In the genomic region with DNA sequence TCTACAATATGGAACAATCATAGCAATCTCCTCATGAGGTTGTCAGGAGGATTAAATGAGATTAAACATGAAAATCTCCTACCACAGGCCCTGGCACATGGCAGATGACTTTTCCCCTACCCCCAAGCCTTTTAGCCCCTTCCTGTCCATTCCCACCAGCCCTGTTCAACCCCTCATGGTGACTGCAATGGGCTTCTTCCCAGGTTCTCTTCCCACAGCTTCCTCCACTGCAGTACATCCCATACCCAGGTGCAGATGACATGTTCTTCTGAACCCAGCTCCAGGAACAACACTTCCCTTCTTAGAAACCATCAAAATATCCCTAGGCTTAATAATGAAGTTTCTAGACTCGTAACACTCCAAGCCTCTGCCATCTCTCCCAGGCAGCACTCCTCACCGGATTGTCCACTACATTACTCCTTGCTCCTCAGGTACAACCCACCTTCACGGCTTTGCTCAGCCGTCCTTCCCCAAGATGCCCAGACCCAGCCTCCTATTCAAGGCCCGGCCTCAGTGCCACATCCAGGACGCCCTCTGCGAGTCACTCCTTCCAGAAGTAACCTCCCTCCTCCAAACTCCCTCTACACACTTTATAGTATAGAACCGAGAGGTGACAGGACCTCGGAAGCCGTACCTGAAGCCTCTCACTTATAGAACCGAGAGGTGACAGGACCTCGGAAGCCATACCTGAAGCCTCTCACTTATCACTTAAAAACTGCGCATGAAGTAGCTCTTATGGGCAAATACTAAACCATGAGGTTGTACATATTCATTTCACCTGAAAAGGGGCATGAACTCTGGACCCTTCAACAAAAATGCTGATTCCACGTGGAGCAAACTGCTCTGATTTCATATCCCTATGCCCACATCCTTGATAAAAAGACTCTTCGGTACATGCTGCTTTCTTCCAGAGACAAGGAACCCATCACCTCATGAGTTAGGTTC, we compare ENCODE assay signal across 10 cellular contexts. TPM values are rescaled to one million over a fixed set of nuclear protein-coding genes. Genes with fewer than 3 reads are reported as not detected.
A peak's percentile ranks its signal among the peaks of the same experiment; 100 is the strongest.
DNase-seq lines count a peak whose midpoint lies in the region; ATAC-seq and TF ChIP-seq lines count a peak whose summit lies in the region.
"Had no signal": no experiment of that assay in that cellular context is flagged by ENCODE, and none has a peak within 500 bp of the region (broad histone marks: within the 10 kb centered on the region; RNA-seq: fewer than 3 reads in every experiment).

No MANE protein-coding gene starts in this region.

- no peak for ATAC-seq in GM19397 (IDR thresholded peaks at IDR 0.05; ENCODE audit: unreplicated experiment)
- ATAC-seq in GM19395 (IDR thresholded peaks at IDR 0.05; ENCODE audit: unreplicated experiment): no peak

- H3K4me1 ChIP-seq in OCI-LY7 (ENCODE audit: insufficient read depth, low read length, poor library complexity, severe bottlenecking) (peaks cover 26% of the 10 kb centered on the region), skeletal muscle satellite cell (ENCODE audit: control insufficient read depth, insufficient read depth, low read length) (peaks cover 24% of the 10 kb centered on the region)

- peaks cover 13% of the 10 kb centered on the region; the same call in 1 of the 2 replicates for H3K79me2 ChIP-seq in OCI-LY7 (ENCODE audit: insufficient read depth, low read depth, low read length)

- H2AFZ ChIP-seq in OCI-LY7 (ENCODE audit: low read length): peak overlapping the region; percentile 77; the same call in 1 of the 2 replicates

- POLR2A ChIA-PET in OCI-LY7 (lab: Charles Lee): interaction anchor here (0.5 to 0.6 kb wide), 3 partner anchors 46 to 1277 kb away, joined by 3 to 4 read pairs (median 3); no protein-coding TSS in a partner anchor

- peaks cover 16% of the 10 kb centered on the region for H3K36me3 ChIP-seq in OCI-LY7 (ENCODE audit: insufficient read depth, low read length)
- H3K36me3 ChIP-seq in skeletal muscle satellite cell (ENCODE audit: insufficient read depth, low read length): peaks cover 5% of the 10 kb centered on the region

- TF ChIP-seq CTCF in GM12864 (IDR thresholded peaks at IDR 0.05; ENCODE audit: low read depth, low read length, missing control alignments) (no peak), OCI-LY7 (conservative IDR thresholded peaks at IDR 0.05; ENCODE audit: low read length) (no peak)

- in situ Hi-C loops in ACHN (cut with HindIII; ENCODE audit: low pct_ligation_motif_present, low pct_unique_long_range_greater_than_20kb, low sequenced_read_pairs): no loop called here

- H3K9me2 ChIP-seq in OCI-LY7 (ENCODE audit: insufficient read depth, low read length): no peaks in the 10 kb centered on the region

- H3K27ac ChIP-seq in OCI-LY7 (ENCODE audit: low read depth, low read length, poor library complexity, severe bottlenecking): peak overlapping the region; percentile 80
- H3K27ac ChIP-seq: epithelial cell of prostate had no signal

- CTCF ChIA-PET in OCI-LY7 (lab: Charles Lee; ENCODE audit: unreplicated experiment): no interaction called here

- intact Hi-C loops in OCI-LY7 (cut with micrococcal nuclease; ENCODE audit: unreplicated experiment): no loop called here
- intact Hi-C loops in dendritic cell treated with granulocyte-macrophage colony-stimulating factor and Interleukin-4, amounts not matched to agents 40 ng/mL and 50 ng/mL, for 4 days (cut with micrococcal nuclease): no loop called here

- H3K4me2 ChIP-seq in OCI-LY7 (ENCODE audit: low read length) (peak overlapping the region; percentile 87), skeletal muscle satellite cell (ENCODE audit: low read length) (peak overlapping the region; percentile 84)

- H3K4me3 Mint-ChIP-seq in dendritic cell treated with granulocyte-macrophage colony-stimulating factor and Interleukin-4, amounts not matched to agents 40 ng/mL and 50 ng/mL, for 4 days: peak overlapping the region; percentile 65

- no peaks in the 10 kb centered on the region for H4K20me1 ChIP-seq in OCI-LY7 (ENCODE audit: insufficient read depth, low read length)

- no TSS peak for BruUV-seq in OCI-LY7 (replicated peaks; lab: Mats Ljungman, UMichigan)

- peaks cover 4% of the 10 kb centered on the region for H3K36me3 Mint-ChIP-seq in dendritic cell treated with granulocyte-macrophage colony-stimulating factor and Interleukin-4, amounts not matched to agents 40 ng/mL and 50 ng/mL, for 4 days (ENCODE audit: low read depth)

- no peaks in the 10 kb centered on the region for H3K9me3 ChIP-seq in OCI-LY7 (ENCODE audit: low read length)
- H3K9me3 ChIP-seq in skeletal muscle satellite cell (replicated peaks; ENCODE audit: low read length): no peaks in the 10 kb centered on the region

- H3K9me3 Mint-ChIP-seq in dendritic cell treated with granulocyte-macrophage colony-stimulating factor and Interleukin-4, amounts not matched to agents 40 ng/mL and 50 ng/mL, for 4 days: peaks cover 2% of the 10 kb centered on the region

- DNase-seq in GM12864 (ENCODE audit: low read depth): no peak
- no peak for DNase-seq in OCI-LY7 (ENCODE audit: low spot score)
- no peak for DNase-seq in ACHN
- DNase-seq in occipital lobe (lab: John Stamatoyannopoulos, UW): no peak
- DNase-seq: NCI-H1105 treated with DMSO at 0.1 percent for 48 hours had no signal

- H3K4me3 ChIP-seq in GM12864 (ENCODE audit: low read depth, low read length) (peak overlapping the region; percentile 93), OCI-LY7 (ENCODE audit: low read depth, low read length, poor library complexity, severe bottlenecking) (peak overlapping the region; percentile 83), skeletal muscle satellite cell (ENCODE audit: low read length) (peak overlapping the region; percentile 69)

- H3K4me1 Mint-ChIP-seq in dendritic cell treated with granulocyte-macrophage colony-stimulating factor and Interleukin-4, amounts not matched to agents 40 ng/mL and 50 ng/mL, for 4 days (ENCODE audit: low read depth): peaks cover 42% of the 10 kb centered on the region

- no peaks in the 10 kb centered on the region for H3K27me3 ChIP-seq in skeletal muscle satellite cell (ENCODE audit: control insufficient read depth, insufficient read depth, low read length)

- H3K27me3 Mint-ChIP-seq in dendritic cell treated with granulocyte-macrophage colony-stimulating factor and Interleukin-4, amounts not matched to agents 40 ng/mL and 50 ng/mL, for 4 days: no peaks in the 10 kb centered on the region

- peak overlapping the region; percentile 92 for H3K9ac ChIP-seq in skeletal muscle satellite cell (ENCODE audit: low read depth, low read length)

- peak overlapping the region; percentile 86 for H3K27ac Mint-ChIP-seq in dendritic cell treated with granulocyte-macrophage colony-stimulating factor and Interleukin-4, amounts not matched to agents 40 ng/mL and 50 ng/mL, for 4 days

RNA-seq across cellular contexts. Expression of a gene that starts 1.5 kb away (rescaled TPM):
- 28.2 and 29.8 TPM in 2 replicates for total RNA-seq in OCI-LY7 (2014; rRNA removed; shearing (Covaris generic))
- 31.0 and 31.1 TPM in 2 replicates for total RNA-seq in OCI-LY7 (2022)
- total RNA-seq in skeletal muscle satellite cell (2012; rRNA removed): 13.5 and 19.5 TPM in 2 replicates
- 1.1 TPM for total RNA-seq in occipital lobe

Comparison
In these comparisons a context has a peak if more than half of its experiments do, and no peak if none do; other contexts are left out.
1. RNA of a gene that starts 1.5 kb away (total RNA-seq): 28.2 to 31.1 TPM in OCI-LY7; 1.1 TPM in occipital lobe (single experiment); every median in the first group is over 10 times any median in the second.
2. Peak in every context shown above with its lines, with median percentiles within 50 percentile points of each other: H3K4me3 ChIP-seq.